8 cellular contexts compared by ENCODE assay signal in genomic region chr1:243253211-243253926, GRCh38. TPM values are rescaled to one million over a fixed set of nuclear protein-coding genes. Genes with fewer than 3 reads are reported as not detected.
DNase-seq lines count a peak whose midpoint lies in the region; ATAC-seq and TF ChIP-seq lines count a peak whose summit lies in the region.

No MANE protein-coding gene starts in this region.

- H3K27ac ChIP-seq in DND-41 (ENCODE audit: low read length) = peak overlapping the region; percentile 98
- peak overlapping the region; percentile 91 to 96 for H3K27ac ChIP-seq in uterus

- no peak for ATAC-seq in DND-41 (ENCODE audit: insufficient read depth, low read depth)
- no peak for ATAC-seq in memory B cell (ENCODE audit: low read depth)

- intact Hi-C loops in MCF 10A (cut with micrococcal nuclease) = loop anchor here (5.0 kb wide), 1 partner anchor 81 kb away; no protein-coding TSS in a partner anchor
- intact Hi-C loops in uterus (cut with DNase I; ENCODE audit: low total_unique reads) = no loop called here

- no peak for TF ChIP-seq POLR2A in uterus (IDR thresholded peaks at IDR 0.05)

- peak overlapping the region; percentile 41 to 70; a peak in 3 of 4 replicates for H3K4me3 ChIP-seq in DND-41 (ENCODE audit: low read depth in 1 of 2, low read length in 2 of 2)
- peak overlapping the region; percentile 73 to 82 for H3K4me3 ChIP-seq in uterus

- H3K4me1 Mint-ChIP-seq in MCF 10A (ENCODE audit: insufficient read depth, unreplicated experiment) = peaks cover 28% of the 10 kb centered on the region
- peaks cover 26% of the 10 kb centered on the region for H3K4me1 Mint-ChIP-seq in memory B cell

- H3K27me3 Mint-ChIP-seq in MCF 10A (ENCODE audit: insufficient read depth, unreplicated experiment) = no peaks in the 10 kb centered on the region
- H3K27me3 Mint-ChIP-seq in memory B cell = no peaks in the 10 kb centered on the region

- H3K79me2 ChIP-seq in DND-41 (ENCODE audit: insufficient read depth, low read length) = peaks cover 96% of the 10 kb centered on the region

- peak overlapping the region; percentile 97 for H3K27ac Mint-ChIP-seq in MCF 10A (ENCODE audit: low read depth, unreplicated experiment)
- peak overlapping the region; percentile 99 for H3K27ac Mint-ChIP-seq in memory B cell

- DNase-seq in DND-41 (no peak), LHCN-M2 (ENCODE audit: low read depth) (peak; percentile 20), MCF 10A (ENCODE audit: unreplicated experiment) (peak; percentile 50), memory B cell (ENCODE audit: low spot score in 2 of 2) (no peak), uterus (no peak), NCI-H2029 treated with DMSO at 0.1 percent for 48 hours (lab: John Stamatoyannopoulos, UW) (no peak), RKO (ENCODE audit: low spot score) (no peak), epidermal melanocyte (ENCODE audit: insufficient read length, low spot score) (no peak)

- no peaks in the 10 kb centered on the region for H3K9me3 ChIP-seq in DND-41 (ENCODE audit: insufficient read depth, low read length, severe bottlenecking)
- H3K9me3 ChIP-seq in uterus = no peaks in the 10 kb centered on the region

- H3K27me3 ChIP-seq in DND-41 (ENCODE audit: insufficient read depth, low read length, poor library complexity) (no peaks in the 10 kb centered on the region), uterus (no peaks in the 10 kb centered on the region)

- peak overlapping the region; percentile 83 for H3K9ac ChIP-seq in DND-41 (ENCODE audit: low read depth, low read length)

- POLR2A ChIA-PET in MCF 10A (lab: Yijun Ruan, JAX) = interaction anchor here (0.6 to 8.3 kb wide), 24 partner anchors 13 to 1734 kb away, joined by 3 to 208 read pairs (median 6); partner anchors contain the start of gene FH

- CTCF ChIA-PET in MCF 10A (lab: Yijun Ruan, JAX) = interaction anchor here (0.6 to 1.7 kb wide), 9 partner anchors 10 to 799 kb away, joined by 3 to 10 read pairs (median 3); no protein-coding TSS in a partner anchor

- H4K20me1 ChIP-seq in DND-41 (ENCODE audit: insufficient read depth, low read length) = peaks cover 17% of the 10 kb centered on the region

- peaks cover 6% of the 10 kb centered on the region for H3K36me3 Mint-ChIP-seq in MCF 10A (ENCODE audit: insufficient read depth, unreplicated experiment)
- peaks cover 2% of the 10 kb centered on the region for H3K36me3 Mint-ChIP-seq in memory B cell

- H3K36me3 ChIP-seq in DND-41 (ENCODE audit: insufficient read depth, low read length) (no peaks in the 10 kb centered on the region), uterus (no peaks in the 10 kb centered on the region)

- H3K4me2 ChIP-seq in DND-41 (ENCODE audit: insufficient read depth, low read length) = peak overlapping the region; percentile 73

- H2AFZ ChIP-seq in DND-41 (ENCODE audit: low read depth, low read length) = no peak overlapping the region

- H3K4me3 Mint-ChIP-seq in MCF 10A (ENCODE audit: unreplicated experiment) (peak overlapping the region; percentile 84), memory B cell (peak overlapping the region; percentile 96)

- H3K4me1 ChIP-seq in DND-41 (ENCODE audit: insufficient read depth, low read length) (peaks cover 33% of the 10 kb centered on the region), uterus (peaks cover 0 to 6% of the 10 kb centered on the region in 2 donors)

- BruUV-seq in MCF 10A (replicated peaks; lab: Mats Ljungman, UMichigan) = no TSS peak

- TF ChIP-seq CTCF in DND-41 (IDR thresholded peaks at IDR 0.05; ENCODE audit: borderline replicate concordance, extremely low read depth, low read length, poor library complexity, severe bottlenecking) = no peak
- TF ChIP-seq CTCF in MCF 10A (IDR thresholded peaks at IDR 0.05; ENCODE audit: unreplicated experiment) = no peak
- no peak for TF ChIP-seq CTCF in uterus (IDR thresholded peaks at IDR 0.05)

- H3K9me3 Mint-ChIP-seq in MCF 10A (ENCODE audit: unreplicated experiment) (no peaks in the 10 kb centered on the region), memory B cell (no peaks in the 10 kb centered on the region)

RNA-seq across cellular contexts. Expression of gene CEP170, which starts 1.7 kb away (rescaled TPM):
- 91.8 and 105 TPM in 2 replicates for total RNA-seq in LHCN-M2 (2014; rRNA removed)
- 19.8 TPM for polyA plus RNA-seq in LHCN-M2 (2012)
- total RNA-seq in MCF 10A (2022) = 148 and 182 TPM in 2 replicates
- 100 to 1,000 TPM in 1 of 4 donors, 10 to 100 TPM in 3; 40.3 to 114 (median 55.6) TPM for total RNA-seq in uterus

RNA-seq across cellular contexts. Expression of gene SDCCAG8, which starts 2.5 kb away (rescaled TPM):
- total RNA-seq in LHCN-M2 (2014; rRNA removed) (27.3 and 29.6 TPM in 2 replicates), MCF 10A (2022) (81.1 and 128 TPM in 2 replicates), uterus (10 to 100 TPM; 19.2 to 54.8 (median 49.7) TPM)
- polyA plus RNA-seq in LHCN-M2 (2012) = 10.4 TPM

Comparison
In these comparisons a context has a peak if more than half of its experiments do, and no peak if none do; other contexts are left out.
1. DNase-seq: peak in LHCN-M2 (single experiment) and MCF 10A (single experiment); none in DND-41 (single experiment), memory B cell (0 of 2), uterus (0 of 2), NCI-H2029 treated with DMSO at 0.1 percent for 48 hours (single experiment), RKO (single experiment) and epidermal melanocyte (single experiment).